In the genomic region with DNA sequence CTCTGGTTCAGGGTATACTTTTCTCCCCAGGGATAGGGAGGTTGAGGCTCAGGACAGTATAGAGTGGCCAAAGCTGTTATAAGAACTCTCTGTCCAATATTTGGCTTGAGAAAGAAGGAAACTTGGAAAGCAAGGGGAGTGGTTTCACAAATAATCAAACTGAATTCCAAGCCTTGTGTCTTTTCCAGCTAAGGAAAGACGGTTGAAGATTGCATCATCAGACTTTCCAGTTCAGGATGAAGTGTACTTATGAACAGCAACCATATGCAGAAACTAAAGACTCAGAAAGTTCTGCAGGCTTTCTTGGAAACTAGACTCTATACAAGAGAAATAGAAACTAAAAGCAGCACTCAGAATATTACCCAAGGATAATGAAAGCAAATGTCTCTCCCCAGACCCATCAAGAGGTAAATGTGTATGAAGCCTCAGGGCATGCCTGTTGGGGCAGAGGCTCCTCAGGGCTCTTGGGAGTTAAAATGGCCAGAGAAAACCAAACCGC, we compare ENCODE assay signal across 8 cellular contexts. TPM values are rescaled to one million over a fixed set of nuclear protein-coding genes. Genes with fewer than 3 reads are reported as not detected.
DNase-seq lines count a peak whose midpoint lies in the region; ATAC-seq and TF ChIP-seq lines count a peak whose summit lies in the region.

No MANE protein-coding gene starts in this region.

- POLR2A ChIA-PET in PC-3 (lab: Charles Lee; ENCODE audit: unreplicated experiment): no interaction called here

- CTCF ChIA-PET in PC-3 (lab: Charles Lee): no interaction called here

- H2AFZ ChIP-seq in PC-3 (ENCODE audit: low read length): no peak overlapping the region

- ATAC-seq in GM21717 (IDR thresholded peaks at IDR 0.05; ENCODE audit: unreplicated experiment) (peak; percentile 88), PC-3 (no peak)

- H3K9ac ChIP-seq in PC-3 (ENCODE audit: low read length): no peak overlapping the region

- H3K4me1 ChIP-seq in PC-3 (ENCODE audit: insufficient read depth, low read length) (no peaks in the 10 kb centered on the region), right atrium auricular region (peaks cover 0 to 12% of the 10 kb centered on the region in 2 donors)

- DNase-seq in GM12864 (ENCODE audit: low read depth): peak; percentile 19
- no peak for DNase-seq in PC-3
- DNase-seq in right atrium auricular region (ENCODE audit: low spot score): no peak
- DNase-seq in stimulated activated CD4-positive, alpha-beta T cell treated with anti-CD3 and anti-CD28 coated beads, Interleukin-12 subunit alpha, Interleukin-12 subunit beta, amount 100 ng/mL, for 4 hours: no peak
- no peak for DNase-seq in medulla oblongata (ENCODE audit: extremely low spot score)
- DNase-seq in NCI-H2227 treated with DMSO at 0.1 percent for 48 hours (lab: John Stamatoyannopoulos, UW): no peak
- DNase-seq in NCI-H526 treated with DMSO at 0.1 percent for 48 hours (lab: John Stamatoyannopoulos, UW): no peak

- H3F3A ChIP-seq in PC-3 (ENCODE audit: low read length, unreplicated experiment): no peaks in the 10 kb centered on the region

- H3K79me2 ChIP-seq in PC-3 (ENCODE audit: low read length): no peaks in the 10 kb centered on the region

- BruUV-seq in PC-3 (replicated peaks; lab: Mats Ljungman, UMichigan): no TSS peak

- H3K4me3 ChIP-seq in GM12864 (ENCODE audit: low read depth, low read length) (no peak overlapping the region), PC-3 (ENCODE audit: low read length) (peak overlapping the region; percentile 23; the same call in 1 of the 2 replicates), right atrium auricular region (peak overlapping the region; percentile 0 to 40)

- H3K9me2 ChIP-seq in PC-3 (replicated peaks; ENCODE audit: low read length): no peaks in the 10 kb centered on the region

- no peaks in the 10 kb centered on the region for H4K20me1 ChIP-seq in PC-3 (ENCODE audit: low read length)

- H3K4me2 ChIP-seq in PC-3 (ENCODE audit: low read length): peak overlapping the region; percentile 29; the same call in 1 of the 2 replicates

- H3K27ac ChIP-seq in PC-3 (ENCODE audit: low read length) (no peak overlapping the region), right atrium auricular region (peak overlapping the region; percentile 30 to 60)

- TF ChIP-seq CTCF in GM12864 (IDR thresholded peaks at IDR 0.05; ENCODE audit: low read depth, low read length, missing control alignments) (no peak), PC-3 (conservative IDR thresholded peaks at IDR 0.05; ENCODE audit: low read depth, low read length) (no peak), right atrium auricular region (IDR thresholded peaks at IDR 0.05) (no peak)

- no peaks in the 10 kb centered on the region for H3K36me3 ChIP-seq in PC-3 (ENCODE audit: low read depth, low read length)
- no peaks in the 10 kb centered on the region for H3K36me3 ChIP-seq in right atrium auricular region

- intact Hi-C loops in PC-3 (cut with micrococcal nuclease): no loop called here

- no peaks in the 10 kb centered on the region for H3K9me3 ChIP-seq in PC-3 (ENCODE audit: low read length)
- no peaks in the 10 kb centered on the region for H3K9me3 ChIP-seq in right atrium auricular region

- peaks cover 63% of the 10 kb centered on the region for H3K27me3 ChIP-seq in PC-3 (ENCODE audit: low read length)
- H3K27me3 ChIP-seq in right atrium auricular region: no peaks in the 10 kb centered on the region

RNA-seq across cellular contexts. Expression of a gene that starts 46.4 kb away (rescaled TPM):
- not detected in 2 replicates for total RNA-seq in PC-3 (2014; rRNA removed)
- 10 to 100 TPM; 62.0 to 77.2 TPM for total RNA-seq in right atrium auricular region

Comparison
In these comparisons a context has a peak if more than half of its experiments do, and no peak if none do; other contexts are left out.
1. RNA of a gene that starts 46.4 kb away (total RNA-seq): 62.0 to 77.2 TPM in right atrium auricular region; not detected in PC-3; every median in the first group is over 10 times any median in the second.